Comparison of ENCODE assay signal across 8 cellular contexts in genomic region chr9:136312436-136312835, GRCh38. TPM values are rescaled to one million over a fixed set of nuclear protein-coding genes. Genes with fewer than 3 reads are reported as not detected.
DNase-seq lines count a peak whose midpoint lies in the region; ATAC-seq, FAIRE-seq and TF ChIP-seq lines count a peak whose summit lies in the region.

No MANE protein-coding gene starts in this region.

- H3K4me1 ChIP-seq in keratinocyte (ENCODE audit: control insufficient read depth, extremely low read depth, insufficient read depth, low read length) = peaks cover 2% of the 10 kb centered on the region

- FAIRE-seq in keratinocyte (lab: Jason Lieb, UNC) = no peak

- H3K27ac ChIP-seq in keratinocyte (ENCODE audit: control insufficient read depth, insufficient read depth, low read length) = no peak overlapping the region

- ATAC-seq in activated CD4-positive, CD25-positive, alpha-beta regulatory T cell treated with anti-CD3 and anti-CD28 coated beads, Interleukin-2, amount 50 U/mL, for 24 hours = peak; percentile 70 to 73
- ATAC-seq in stimulated activated naive CD8-positive, alpha-beta T cell treated with anti-CD3 and anti-CD28 coated beads, Interleukin-15, Interleukin-2, amounts not matched to agents 100 U/mL and 50 U/mL, for 24 hours = peak; percentile 74
- no peak for ATAC-seq in HG02981 (IDR thresholded peaks at IDR 0.05; ENCODE audit: unreplicated experiment)

- TF ChIP-seq CTCF in keratinocyte (optimal IDR thresholded peaks at IDR 0.05 in 1 of 3, IDR thresholded peaks at IDR 0.05 in 1 of 3, conservative IDR thresholded peaks at IDR 0.05 in 1 of 3; ENCODE audit: extremely low read depth in 1 of 3, insufficient read depth in 2 of 3, low read length in 3 of 3) = peak; percentile 46 to 88 (median 76)

- no peaks in the 10 kb centered on the region for H4K20me1 ChIP-seq in keratinocyte (ENCODE audit: control insufficient read depth, extremely low read depth, insufficient read depth, low read length)

- H3K4me2 ChIP-seq in keratinocyte (ENCODE audit: control insufficient read depth, extremely low read depth, insufficient read depth, low read depth, low read length) = no peak overlapping the region

- H3K36me3 ChIP-seq in keratinocyte (ENCODE audit: control insufficient read depth in 2 of 2, extremely low read depth in 1 of 2, insufficient read depth in 2 of 2, low read length in 2 of 2) = no peaks in the 10 kb centered on the region

- dilution Hi-C loops in keratinocyte (cut with MboI; ENCODE audit: extremely low pct_ligation_motif_present, low sequenced_read_pairs) = no loop called here

- H3K9me1 ChIP-seq in keratinocyte (ENCODE audit: control insufficient read depth, extremely low read depth, insufficient read depth, low read length) = no peaks in the 10 kb centered on the region

- H3K79me2 ChIP-seq in keratinocyte (ENCODE audit: control insufficient read depth, insufficient read depth, low read length) = no peaks in the 10 kb centered on the region

- no peak overlapping the region for H2AFZ ChIP-seq in keratinocyte (ENCODE audit: control insufficient read depth, low read length)

- no peak overlapping the region for H3K9ac ChIP-seq in keratinocyte (ENCODE audit: control insufficient read depth, extremely low read depth, insufficient read depth, low read length)

- H3K9me3 ChIP-seq in keratinocyte (ENCODE audit: control insufficient read depth, low read depth, low read length) = peaks cover 6% of the 10 kb centered on the region

- no peaks in the 10 kb centered on the region for H3K27me3 ChIP-seq in keratinocyte (ENCODE audit: control insufficient read depth, extremely low read depth, insufficient read depth, low read length)

- no peak overlapping the region for H3K4me3 ChIP-seq in keratinocyte (ENCODE audit: control insufficient read depth in 2 of 3, extremely low read depth in 1 of 3, insufficient read depth in 2 of 3, low read depth in 1 of 3, low read length in 3 of 3)

- no peak for DNase-seq in activated CD4-positive, CD25-positive, alpha-beta regulatory T cell treated with anti-CD3 and anti-CD28 coated beads, Interleukin-2, amount 50 U/mL, for 72 hours
- DNase-seq in RKO (ENCODE audit: low spot score) (peak; percentile 63), astrocyte of the hippocampus (ENCODE audit: low read depth, low spot score) (peak; percentile 75), keratinocyte (ENCODE audit: low read depth, low spot score) (no peak), LoVo (ENCODE audit: low spot score) (no peak)
- peak; percentile 56 for DNase-seq in stimulated activated naive CD8-positive, alpha-beta T cell treated with anti-CD3 and anti-CD28 coated beads, Interleukin-15, Interleukin-2, amounts not matched to agents 100 U/mL and 50 U/mL, for 24 hours

RNA-seq across cellular contexts. Expression of gene CCDC187, which starts 8.5 kb away (rescaled TPM):
- polyA plus RNA-seq in keratinocyte = 0.03 to 0.04 TPM in 2 of 3 replicates, not detected in the other
- not detected for polyA plus RNA-seq in keratinocyte (2011; ENCODE audit: low read depth)
- not detected in 2 replicates for polyA plus RNA-seq in keratinocyte (2011; cell fraction: cytosol; rRNA removed)
- 0.03 TPM in 1 of 2 replicates, not detected in the other for polyA plus RNA-seq in keratinocyte (2011; cell fraction: nucleus; rRNA removed)
- not detected in 2 replicates for polyA plus RNA-seq in keratinocyte (2012; ENCODE audit: low replicate concordance)
- 0.26 TPM in 1 of 3 replicates, not detected in the others for polyA minus RNA-seq in keratinocyte
- not detected for polyA minus RNA-seq in keratinocyte (2011; cell fraction: cytosol; rRNA and poly(A)+ RNA removed)
- polyA minus RNA-seq in keratinocyte (2011; cell fraction: nucleus; rRNA and poly(A)+ RNA removed) = not detected in 2 replicates

RNA-seq across cellular contexts. Expression of gene GPSM1, which starts 14.9 kb away (rescaled TPM):
- 2.5 to 8.1 TPM (median 3.3 TPM) in 3 replicates for polyA plus RNA-seq in keratinocyte
- 3.3 TPM for polyA plus RNA-seq in keratinocyte (2011; ENCODE audit: low read depth)
- 2.5 and 7.4 TPM in 2 replicates for polyA plus RNA-seq in keratinocyte (2011; cell fraction: cytosol; rRNA removed)
- 12.7 and 21.1 TPM in 2 replicates for polyA plus RNA-seq in keratinocyte (2011; cell fraction: nucleus; rRNA removed)
- polyA plus RNA-seq in keratinocyte (2012; ENCODE audit: low replicate concordance) = 6.2 and 8.7 TPM in 2 replicates
- polyA minus RNA-seq in keratinocyte = 2.0 to 4.7 TPM (median 3.7 TPM) in 3 replicates
- polyA minus RNA-seq in keratinocyte (2011; cell fraction: cytosol; rRNA and poly(A)+ RNA removed) = 12.9 TPM
- 7.6 and 11.4 TPM in 2 replicates for polyA minus RNA-seq in keratinocyte (2011; cell fraction: nucleus; rRNA and poly(A)+ RNA removed)

RNA-seq across cellular contexts. Expression of gene DNLZ, which starts 51.1 kb away (rescaled TPM):
- 6.1 to 7.8 TPM (median 6.7 TPM) in 3 replicates for polyA plus RNA-seq in keratinocyte
- polyA plus RNA-seq in keratinocyte (2011; ENCODE audit: low read depth) = 4.7 TPM
- polyA plus RNA-seq in keratinocyte (2011; cell fraction: cytosol; rRNA removed) = 2.0 and 7.0 TPM in 2 replicates
- polyA plus RNA-seq in keratinocyte (2011; cell fraction: nucleus; rRNA removed) = 2.8 and 3.0 TPM in 2 replicates
- polyA plus RNA-seq in keratinocyte (2012; ENCODE audit: low replicate concordance) = 7.0 and 10.7 TPM in 2 replicates
- polyA minus RNA-seq in keratinocyte = 0.13 to 1.9 TPM in 2 of 3 replicates, not detected in the other
- polyA minus RNA-seq in keratinocyte (2011; cell fraction: cytosol; rRNA and poly(A)+ RNA removed) = 8.1 TPM
- polyA minus RNA-seq in keratinocyte (2011; cell fraction: nucleus; rRNA and poly(A)+ RNA removed) = 1.2 and 1.6 TPM in 2 replicates

Comparison
In these comparisons a context has a peak if more than half of its experiments do, and no peak if none do; other contexts are left out.
1. DNase-seq: peak in RKO (single experiment), astrocyte of the hippocampus (single experiment) and stimulated activated naive CD8-positive, alpha-beta T cell treated with anti-CD3 and anti-CD28 coated beads, Interleukin-15, Interleukin-2, amounts not matched to agents 100 U/mL and 50 U/mL, for 24 hours (single experiment); none in activated CD4-positive, CD25-positive, alpha-beta regulatory T cell treated with anti-CD3 and anti-CD28 coated beads, Interleukin-2, amount 50 U/mL, for 72 hours (single experiment), keratinocyte (single experiment) and LoVo (single experiment).